In the genomic region with DNA sequence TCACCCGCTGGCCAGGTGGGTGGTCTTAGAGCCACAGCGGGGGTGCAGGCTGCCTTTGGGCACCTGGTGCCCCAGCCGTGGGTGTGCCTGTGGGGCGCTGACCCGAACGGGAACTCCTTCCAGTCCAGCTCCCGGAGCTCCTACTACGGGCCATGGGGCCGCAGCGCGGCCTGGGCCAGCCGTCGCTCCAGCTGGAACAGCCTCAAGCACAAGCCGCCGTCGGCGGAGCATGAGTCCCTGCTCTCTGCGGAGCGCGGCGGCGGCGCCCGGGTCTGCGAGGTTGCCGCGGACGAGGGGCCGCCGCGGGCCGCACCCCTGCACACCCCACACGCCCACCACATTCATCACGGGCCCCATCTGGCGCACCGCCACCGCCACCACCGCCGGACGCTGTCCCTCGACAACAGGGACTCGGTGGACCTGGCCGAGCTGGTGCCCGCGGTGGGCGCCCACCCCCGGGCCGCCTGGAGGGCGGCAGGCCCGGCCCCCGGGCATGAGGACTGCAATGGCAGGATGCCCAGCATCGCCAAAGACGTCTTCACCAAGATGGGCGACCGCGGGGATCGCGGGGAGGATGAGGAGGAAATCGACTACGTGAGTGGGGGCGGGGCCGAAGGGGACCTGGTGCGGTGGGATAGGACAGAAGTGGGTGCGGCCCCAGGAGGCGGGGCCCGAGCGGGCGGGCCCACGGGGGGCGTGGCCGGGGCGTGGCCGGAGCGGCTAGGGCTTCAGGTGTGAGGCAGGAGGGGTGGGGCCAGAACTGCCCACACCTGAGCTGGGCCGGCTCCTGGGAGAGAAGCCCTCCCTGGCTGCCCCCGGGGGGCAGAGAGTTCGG, we compare ENCODE assay signal across 8 cellular contexts.
A peak's percentile ranks its signal among the peaks of the same experiment; 100 is the strongest.
DNase-seq lines count a peak whose midpoint lies in the region; ATAC-seq and TF ChIP-seq lines count a peak whose summit lies in the region.
"Had no signal": no experiment of that assay in that cellular context is flagged by ENCODE, and none has a peak within 500 bp of the region (broad histone marks: within the 10 kb centered on the region; RNA-seq: fewer than 3 reads in every experiment).

No MANE protein-coding gene starts in this region.

- H3K9ac ChIP-seq in mucosa of rectum (ENCODE audit: low read depth in 1 of 2, low read length in 2 of 2): no peak overlapping the region
- H3K9ac ChIP-seq: KMS-11 had no signal

- H3K9me3 ChIP-seq in mucosa of rectum (ENCODE audit: control insufficient read depth in 2 of 2, low read length in 2 of 2) (no peaks in the 10 kb centered on the region), suprapubic skin (no peaks in the 10 kb centered on the region)

- peak overlapping the region; percentile 20 to 45 for H3K4me3 ChIP-seq in mucosa of rectum (ENCODE audit: low read length in 2 of 2)
- peak overlapping the region; percentile 18 for H3K4me3 ChIP-seq in suprapubic skin

- no peaks in the 10 kb centered on the region for H3K36me3 ChIP-seq in mucosa of rectum (ENCODE audit: control insufficient read depth in 2 of 2, insufficient read depth in 2 of 2, low read length in 2 of 2)
- H3K36me3 ChIP-seq in suprapubic skin: no peaks in the 10 kb centered on the region

- DNase-seq in T-helper 1 cell (peak; percentile 71 to 84 (median 80)), suprapubic skin (ENCODE audit: low spot score in 2 of 2) (no peak), NCI-H524 treated with DMSO at 0.1 percent for 48 hours (lab: John Stamatoyannopoulos, UW) (no peak)
- peak; percentile 58 for DNase-seq in activated gamma-delta T cell treated with anti-CD3 and anti-CD28 coated beads, Interleukin-2, amount 50 U/mL, for 16 hours (ENCODE audit: low read depth)

- no peak for TF ChIP-seq CTCF in suprapubic skin (IDR thresholded peaks at IDR 0.05)

- whole genome bisulfite sequencing in suprapubic skin: 5% methylated on average over 26 of the region's 77 CpGs

- peaks cover 3 to 17% of the 10 kb centered on the region in 2 donors for H3K4me1 ChIP-seq in mucosa of rectum (ENCODE audit: control insufficient read depth in 2 of 2, insufficient read depth in 2 of 2, low read length in 2 of 2)
- peaks cover 27% of the 10 kb centered on the region for H3K4me1 ChIP-seq in suprapubic skin

- no peak for ATAC-seq in GM18868 (IDR thresholded peaks at IDR 0.05; ENCODE audit: unreplicated experiment)
- no peak for ATAC-seq in HG02571 (IDR thresholded peaks at IDR 0.05; ENCODE audit: unreplicated experiment)

- H3K27me3 ChIP-seq in mucosa of rectum (ENCODE audit: control insufficient read depth in 2 of 2, insufficient read depth in 2 of 2, low read length in 2 of 2): peaks cover 29 to 38% of the 10 kb centered on the region in 2 donors
- peaks cover 93% of the 10 kb centered on the region for H3K27me3 ChIP-seq in suprapubic skin

- no peak for TF ChIP-seq POLR2A in suprapubic skin (IDR thresholded peaks at IDR 0.05)

- no peak for TF ChIP-seq EP300 in suprapubic skin (IDR thresholded peaks at IDR 0.05)

- H3K27ac ChIP-seq in mucosa of rectum (ENCODE audit: low read depth in 2 of 2, low read length in 2 of 2) (no peak overlapping the region), suprapubic skin (no peak overlapping the region)
- H3K27ac ChIP-seq: KMS-11 had no signal

Comparison
In these comparisons a context has a peak if more than half of its experiments do, and no peak if none do; other contexts are left out.
1. DNase-seq: peak in T-helper 1 cell (5 of 5) and activated gamma-delta T cell treated with anti-CD3 and anti-CD28 coated beads, Interleukin-2, amount 50 U/mL, for 16 hours (single experiment); none in suprapubic skin (0 of 2) and NCI-H524 treated with DMSO at 0.1 percent for 48 hours (single experiment).